ENCODE assay signal across 10 cellular contexts in the genomic region with DNA sequence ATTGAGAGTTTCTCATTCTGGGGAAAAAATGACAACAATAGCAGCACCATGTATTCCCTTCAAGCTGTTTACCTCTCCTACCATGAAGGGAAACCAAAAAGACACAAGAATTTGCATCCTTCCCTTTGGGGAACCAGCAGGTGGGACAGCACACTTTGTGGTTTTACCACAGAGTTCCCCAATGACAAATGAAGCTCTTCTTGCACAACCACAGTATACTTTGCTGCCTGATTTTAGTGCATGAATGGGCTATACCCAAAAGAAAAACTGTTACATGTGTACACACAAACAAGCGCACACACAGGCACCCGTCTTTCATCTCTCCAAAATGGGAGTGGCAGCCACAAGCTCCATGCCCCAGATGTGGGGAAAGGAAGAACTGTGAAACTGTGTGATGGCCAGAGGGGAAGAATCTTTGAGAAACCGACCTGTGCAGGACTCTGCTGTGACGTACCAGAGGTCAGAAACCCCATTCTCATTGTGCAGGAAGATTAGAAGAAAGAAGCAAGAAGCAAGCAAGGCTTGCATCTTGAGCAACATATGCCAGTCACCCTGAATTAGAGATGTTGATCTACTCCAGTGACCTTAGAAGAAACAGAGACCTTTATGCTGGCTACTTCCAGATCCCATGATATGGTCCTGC. TPM values are rescaled to one million over a fixed set of nuclear protein-coding genes. Genes with fewer than 3 reads are reported as not detected.
A peak's percentile ranks its signal among the peaks of the same experiment; 100 is the strongest.
DNase-seq lines count a peak whose midpoint lies in the region; ATAC-seq and TF ChIP-seq lines count a peak whose summit lies in the region.
"Had no signal": no experiment of that assay in that cellular context is flagged by ENCODE, and none has a peak within 500 bp of the region (broad histone marks: within the 10 kb centered on the region; RNA-seq: fewer than 3 reads in every experiment).

No MANE protein-coding gene starts in this region.

- H3K36me3 Mint-ChIP-seq in HFFc6 (ENCODE audit: low read depth): no peaks in the 10 kb centered on the region

- H3K27ac ChIP-seq in stomach smooth muscle (ENCODE audit: low read length): peak overlapping the region; percentile 87

- H3K4me3 Mint-ChIP-seq in HFFc6: no peak overlapping the region
- H3K4me3 Mint-ChIP-seq: central memory CD8-positive, alpha-beta T cell had no signal

- no peaks in the 10 kb centered on the region for H3K9me3 Mint-ChIP-seq in HFFc6
- H3K9me3 Mint-ChIP-seq: central memory CD8-positive, alpha-beta T cell had no signal

- DNase-seq in activated T-cell treated with anti-CD3 and anti-CD28 coated beads for 24 hours (ENCODE audit: low read depth) (peak; percentile 32), activated T-cell treated with anti-CD3 and anti-CD28 coated beads for 4 hours (no peak), NCI-H69 (lab: John Stamatoyannopoulos, UW) (no peak), HFFc6 (no peak), NCI-H1694 treated with DMSO at 0.1 percent for 48 hours (lab: John Stamatoyannopoulos, UW) (no peak)
- DNase-seq in activated CD4-positive, alpha-beta T cell treated with anti-CD3 and anti-CD28 coated beads, Interleukin-2, amount 50 U/mL, for 4 hours: peak; percentile 7 to 18
- DNase-seq: NCI-H2171 treated with DMSO at 0.1 percent for 48 hours had no signal

- H3K27ac Mint-ChIP-seq in HFFc6: no peak overlapping the region

- no peaks in the 10 kb centered on the region for H3K9me3 ChIP-seq in stomach smooth muscle (ENCODE audit: control insufficient read depth in 2 of 2, low read length in 2 of 2)

- no peak for TF ChIP-seq CTCF in HFFc6 (IDR thresholded peaks at IDR 0.05)

- peaks cover 17% of the 10 kb centered on the region for H3K4me1 ChIP-seq in stomach smooth muscle (ENCODE audit: control insufficient read depth, insufficient read depth, low read length)

- no peak overlapping the region for H3K4me3 ChIP-seq in stomach smooth muscle (ENCODE audit: low read length in 2 of 2)

- H3K36me3 ChIP-seq in stomach smooth muscle (ENCODE audit: control insufficient read depth in 2 of 2, insufficient read depth in 2 of 2, low read length in 2 of 2): no peaks in the 10 kb centered on the region

- no peak overlapping the region for H3K9ac ChIP-seq in stomach smooth muscle (ENCODE audit: low read length in 2 of 2)

- peaks cover 8% of the 10 kb centered on the region for H3K4me1 Mint-ChIP-seq in HFFc6 (ENCODE audit: low read depth)

- no peaks in the 10 kb centered on the region for H3K27me3 ChIP-seq in stomach smooth muscle (ENCODE audit: control insufficient read depth in 1 of 2, insufficient read depth in 2 of 2, low read length in 2 of 2)

- ATAC-seq in HG03196 (IDR thresholded peaks at IDR 0.05; ENCODE audit: unreplicated experiment): peak; percentile 81

- no peaks in the 10 kb centered on the region for H3K27me3 Mint-ChIP-seq in HFFc6 (ENCODE audit: insufficient read depth)

RNA-seq across cellular contexts. Expression of gene MAML3, which starts 2.7 kb away (rescaled TPM):
- total RNA-seq in HFFc6 (2021; fragmentation: NEBNext Ultra II Directional; extraction: Animal tissue kit (Norgen Biotek cat#: 25700)): 1 to 10 TPM; 1.2 to 1.9 (median 1.6) TPM

Comparison
In these comparisons a context has a peak if more than half of its experiments do, and no peak if none do; other contexts are left out.
1. DNase-seq: peak in activated T-cell treated with anti-CD3 and anti-CD28 coated beads for 24 hours (single experiment) and activated CD4-positive, alpha-beta T cell treated with anti-CD3 and anti-CD28 coated beads, Interleukin-2, amount 50 U/mL, for 4 hours (2 of 2); none in activated T-cell treated with anti-CD3 and anti-CD28 coated beads for 4 hours (single experiment), NCI-H69 (single experiment), HFFc6 (single experiment) and NCI-H1694 treated with DMSO at 0.1 percent for 48 hours (single experiment).